ENCODE assay signal across 10 cellular contexts in the genomic region with DNA sequence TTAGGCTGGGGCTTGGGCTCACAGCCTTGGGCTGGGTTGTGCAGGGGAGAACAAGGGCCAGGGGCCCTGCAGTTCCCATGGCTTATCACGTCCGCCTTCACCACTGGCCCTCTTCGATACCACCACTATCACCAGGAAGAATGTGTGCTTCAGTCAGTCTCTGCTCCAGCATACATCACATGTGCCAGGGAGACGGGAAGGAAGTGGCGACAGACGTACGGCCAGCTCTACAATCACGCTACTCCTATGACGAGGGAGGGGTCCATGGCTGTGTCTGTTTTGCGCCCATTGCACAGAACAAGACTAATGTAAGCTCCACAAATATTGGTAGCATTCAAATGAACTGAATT.
DNase-seq lines count a peak whose midpoint lies in the region; ATAC-seq, FAIRE-seq and TF ChIP-seq lines count a peak whose summit lies in the region.
"Had no signal": no experiment of that assay in that cellular context is flagged by ENCODE, and none has a peak within 500 bp of the region (broad histone marks: within the 10 kb centered on the region; RNA-seq: fewer than 3 reads in every experiment).

No MANE protein-coding gene starts in this region.

- no peaks in the 10 kb centered on the region for H3K9me3 Mint-ChIP-seq in natural killer cell
- H3K9me3 Mint-ChIP-seq in natural killer cell treated with Interleukin-12 subunit alpha and Interleukin-12 subunit beta and Interleukin-15 and Interleukin-18, amount 100 ng/mL, for 72 hours = no peaks in the 10 kb centered on the region

- ATAC-seq in natural killer cell = peak in 1 of 3 donors; percentile 30
- no peak for ATAC-seq in natural killer cell treated with Interleukin-12 subunit alpha and Interleukin-12 subunit beta and Interleukin-15 and Interleukin-18, amount 100 ng/mL, for 72 hours
- no peak for ATAC-seq in GM21367 (IDR thresholded peaks at IDR 0.05; ENCODE audit: unreplicated experiment)
- ATAC-seq in HG03196 (IDR thresholded peaks at IDR 0.05; ENCODE audit: unreplicated experiment) = no peak
- ATAC-seq in GM21526 (IDR thresholded peaks at IDR 0.05; ENCODE audit: low FRiP score, unreplicated experiment) = no peak

- peaks cover 9 to 20% of the 10 kb centered on the region in 2 donors for H3K4me1 Mint-ChIP-seq in natural killer cell
- H3K4me1 Mint-ChIP-seq in natural killer cell treated with Interleukin-12 subunit alpha and Interleukin-12 subunit beta and Interleukin-15 and Interleukin-18, amount 100 ng/mL, for 72 hours (ENCODE audit: low read depth in 2 of 2) = peaks cover 0 to 4% of the 10 kb centered on the region in 2 donors

- H3K9me3 ChIP-seq in endothelial cell of umbilical vein (replicated peaks; ENCODE audit: control insufficient read depth, insufficient read depth, low read length) = no peaks in the 10 kb centered on the region
- H3K9me3 ChIP-seq in osteoblast (ENCODE audit: low read depth, low read length) = no peaks in the 10 kb centered on the region

- H2AFZ ChIP-seq in endothelial cell of umbilical vein (ENCODE audit: low read depth, low read length) (no peak overlapping the region), osteoblast (ENCODE audit: low read length) (no peak overlapping the region)

- no peaks in the 10 kb centered on the region for H3K9me1 ChIP-seq in endothelial cell of umbilical vein (replicated peaks; ENCODE audit: control insufficient read depth, extremely low read depth, insufficient read depth, low read length)

- H3K27ac Mint-ChIP-seq in natural killer cell = peak overlapping the region; percentile 7 to 63
- no peak overlapping the region for H3K27ac Mint-ChIP-seq in natural killer cell treated with Interleukin-12 subunit alpha and Interleukin-12 subunit beta and Interleukin-15 and Interleukin-18, amount 100 ng/mL, for 72 hours

- peak; percentile 80 for FAIRE-seq in endothelial cell of umbilical vein (lab: Jason Lieb, UNC)

- dilution Hi-C loops in endothelial cell of umbilical vein (cut with MboI; ENCODE audit: extremely low pct_ligation_motif_present, low sequenced_read_pairs) = no loop called here

- TF ChIP-seq CTCF in natural killer cell (IDR thresholded peaks at IDR 0.05) (no peak), endothelial cell of umbilical vein (IDR thresholded peaks at IDR 0.05; ENCODE audit: extremely low read depth in 1 of 2, insufficient read depth in 1 of 2, low read depth in 1 of 2, low read length in 2 of 2) (no peak), osteoblast (IDR thresholded peaks at IDR 0.05; ENCODE audit: extremely low read depth, low read depth, low read length) (no peak)

- H3K27me3 ChIP-seq in endothelial cell of umbilical vein (ENCODE audit: control insufficient read depth in 2 of 2, insufficient read depth in 2 of 2, low read length in 2 of 2) = no peaks in the 10 kb centered on the region
- H3K27me3 ChIP-seq in osteoblast (ENCODE audit: insufficient read depth, low read length) = no peaks in the 10 kb centered on the region

- H3K4me3 Mint-ChIP-seq in natural killer cell = no peak overlapping the region
- H3K4me3 Mint-ChIP-seq in natural killer cell treated with Interleukin-12 subunit alpha and Interleukin-12 subunit beta and Interleukin-15 and Interleukin-18, amount 100 ng/mL, for 72 hours = no peak overlapping the region

- DNase-seq in natural killer cell (no peak), endothelial cell of umbilical vein (ENCODE audit: low read depth, low spot score) (peak; percentile 45), osteoblast (ENCODE audit: insufficient read length, low spot score, missing footprints) (no peak), NCI-H2081 treated with DMSO at 0.1 percent for 48 hours (lab: John Stamatoyannopoulos, UW) (no peak)
- no peak for DNase-seq in natural killer cell treated with Interleukin-12 subunit alpha and Interleukin-12 subunit beta and Interleukin-15 and Interleukin-18, amount 100 ng/mL, for 72 hours (ENCODE audit: low spot score)
- DNase-seq: foreskin melanocyte; stimulated activated CD4-positive, alpha-beta T cell treated with anti-CD3 and anti-CD28 coated beads, Interleukin-2, amount 100 ng/mL, for 48 hours had no signal

- H3K27ac ChIP-seq in endothelial cell of umbilical vein (ENCODE audit: insufficient read depth, low read depth, low read length) = peak overlapping the region; percentile 79
- H3K27ac ChIP-seq in osteoblast (ENCODE audit: low read depth, low read length) = peak overlapping the region; percentile 88

- H3K79me2 ChIP-seq in endothelial cell of umbilical vein (ENCODE audit: control insufficient read depth, insufficient read depth, low read length) (no peaks in the 10 kb centered on the region), osteoblast (ENCODE audit: insufficient read depth, low read length) (peaks cover 43% of the 10 kb centered on the region)

- POLR2A ChIA-PET in endothelial cell of umbilical vein (lab: Charles Lee) = no interaction called here

- H3K4me3 ChIP-seq in endothelial cell of umbilical vein (replicated peaks in 1 of 3; ENCODE audit: insufficient read depth in 1 of 3, low read depth in 1 of 3, low read length in 3 of 3) = no peak overlapping the region
- H3K4me3 ChIP-seq in osteoblast (ENCODE audit: insufficient read depth, low read length) = no peak overlapping the region

- intact Hi-C loops in natural killer cell (cut with micrococcal nuclease) = no loop called here
- intact Hi-C loops in endothelial cell of umbilical vein (cut with micrococcal nuclease) = loop anchor here (1.0 to 2.0 kb wide), 5 partner anchors 18 to 158 kb away; partner anchors contain the start of genes EFHC1 and TRAM2

- peaks cover 33 to 70% of the 10 kb centered on the region in 2 experiments for H3K36me3 ChIP-seq in endothelial cell of umbilical vein (ENCODE audit: control insufficient read depth in 2 of 2, extremely low read depth in 1 of 2, insufficient read depth in 2 of 2, low read length in 2 of 2)
- peaks cover 97% of the 10 kb centered on the region for H3K36me3 ChIP-seq in osteoblast (ENCODE audit: insufficient read depth, low read length)

- CTCF ChIA-PET in endothelial cell of umbilical vein (lab: Charles Lee) = interaction anchor here (0.8 to 1.4 kb wide), 6 partner anchors 12 to 89 kb away, joined by 3 to 6 read pairs (median 3); no protein-coding TSS in a partner anchor

- H3K4me1 ChIP-seq in endothelial cell of umbilical vein (ENCODE audit: control insufficient read depth, extremely low read depth, insufficient read depth, low read length) (peaks cover 30% of the 10 kb centered on the region), osteoblast (ENCODE audit: insufficient read depth, low read length) (peaks cover 59% of the 10 kb centered on the region)

- H3K9ac ChIP-seq in endothelial cell of umbilical vein (replicated peaks; ENCODE audit: extremely low read depth, insufficient read depth, low read length) = peak overlapping the region; percentile 55

- H4K20me1 ChIP-seq in endothelial cell of umbilical vein (replicated peaks; ENCODE audit: control insufficient read depth, extremely low read depth, insufficient read depth, low read length) (no peaks in the 10 kb centered on the region), osteoblast (ENCODE audit: insufficient read depth, low read length) (no peaks in the 10 kb centered on the region)

- no TSS peak for BruUV-seq in endothelial cell of umbilical vein (replicated peaks; lab: Mats Ljungman, UMichigan)

- no peak overlapping the region for H3K4me2 ChIP-seq in endothelial cell of umbilical vein (ENCODE audit: insufficient read depth, low read length)
- H3K4me2 ChIP-seq in osteoblast (ENCODE audit: insufficient read depth, low read length) = no peak overlapping the region

- no peaks in the 10 kb centered on the region for H3K27me3 Mint-ChIP-seq in natural killer cell (ENCODE audit: low read depth in 2 of 2)
- no peaks in the 10 kb centered on the region for H3K27me3 Mint-ChIP-seq in natural killer cell treated with Interleukin-12 subunit alpha and Interleukin-12 subunit beta and Interleukin-15 and Interleukin-18, amount 100 ng/mL, for 72 hours

- H3K36me3 Mint-ChIP-seq in natural killer cell = peaks cover 7% of the 10 kb centered on the region
- no peaks in the 10 kb centered on the region for H3K36me3 Mint-ChIP-seq in natural killer cell treated with Interleukin-12 subunit alpha and Interleukin-12 subunit beta and Interleukin-15 and Interleukin-18, amount 100 ng/mL, for 72 hours

- no peak for TF ChIP-seq POLR2A in endothelial cell of umbilical vein (IDR thresholded peaks at IDR 0.05; ENCODE audit: low read depth, low read length)

TF ChIP-seq in endothelial cell of umbilical vein, 7 proteins besides CTCF, POLR2A, EP300 and RAD21:
- TF ChIP-seq, protein P1, sequence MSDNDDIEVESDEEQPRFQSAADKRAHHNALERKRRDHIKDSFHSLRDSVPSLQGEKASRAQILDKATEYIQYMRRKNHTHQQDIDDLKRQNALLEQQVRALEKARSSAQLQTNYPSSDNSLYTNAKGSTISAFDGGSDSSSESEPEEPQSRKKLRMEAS (IDR thresholded peaks at IDR 0.05; ENCODE audit: insufficient read depth, insufficient read length) = no peak

Comparison
In these comparisons a context has a peak if more than half of its experiments do, and no peak if none do; other contexts are left out.
1. H3K27ac Mint-ChIP-seq: peak in natural killer cell (2 of 2); none in natural killer cell treated with Interleukin-12 subunit alpha and Interleukin-12 subunit beta and Interleukin-15 and Interleukin-18, amount 100 ng/mL, for 72 hours (0 of 2).